ENCODE assay signal across 12 cellular contexts in the genomic region with DNA sequence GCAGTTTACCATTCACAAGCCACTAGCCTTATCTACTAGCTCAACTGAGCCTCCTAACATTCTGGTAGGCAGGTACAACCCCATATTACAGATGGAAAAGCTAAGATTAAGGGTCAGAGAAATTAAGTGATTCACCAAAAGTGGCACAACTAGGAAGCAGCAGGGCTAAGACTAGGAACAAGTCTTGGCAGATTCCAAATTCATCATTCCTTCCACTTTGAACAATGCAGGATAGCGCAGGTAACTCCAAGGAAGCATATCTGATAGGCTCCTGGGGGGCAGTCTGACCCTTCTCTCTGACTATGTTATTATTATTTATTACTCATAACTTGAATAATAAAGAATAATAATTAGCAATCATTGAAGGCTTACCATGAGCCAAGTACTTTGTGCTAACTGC. TPM values are rescaled to one million over a fixed set of nuclear protein-coding genes. Genes with fewer than 3 reads are reported as not detected.
"Had no signal": no experiment of that assay in that cellular context is flagged by ENCODE, and none has a peak within 500 bp of the region (broad histone marks: within the 10 kb centered on the region; RNA-seq: fewer than 3 reads in every experiment).

No MANE protein-coding gene starts in this region.

- DNase-seq: activated CD4-positive, alpha-beta T cell treated with anti-CD3 and anti-CD28 coated beads, Interleukin-2, amount 50 U/mL, for 4 hours; activated CD8-positive, alpha-beta memory T cell treated with anti-CD3 and anti-CD28 coated beads, Interleukin-2, amount 50 U/mL, for 4 hours; activated naive CD4-positive, alpha-beta T cell treated with Interleukin-2 at 50 U/mL for 16 hours; cerebellar nuclear complex; effector memory CD8-positive, alpha-beta T cell; posterior cingulate gyrus; right lobe of liver; stimulated activated CD4-positive, alpha-beta T cell treated with anti-CD3 and anti-CD28 coated beads, Interleukin-4, amount 100 ng/mL, for 1 hour; testis; upper lobe of right lung had no signal

- H3K9me3 ChIP-seq: right lobe of liver, testis, upper lobe of right lung had no signal

- H3K27me3 ChIP-seq: right lobe of liver, testis, upper lobe of right lung had no signal

- H3K36me3 ChIP-seq: right lobe of liver had no signal

- H3K4me1 ChIP-seq: testis had no signal

- H3K27ac ChIP-seq: right lobe of liver, testis had no signal

- H3K4me3 ChIP-seq: right lobe of liver, testis, upper lobe of right lung had no signal

- FAIRE-seq: islet of Langerhans had no signal

- ATAC-seq: effector memory CD8-positive, alpha-beta T cell; right lobe of liver had no signal

RNA-seq across cellular contexts. Expression of a gene that starts 22.1 kb away (rescaled TPM):
- total RNA-seq: myocyte, right lobe of liver had no signal
